14 cellular contexts compared by ENCODE assay signal in the genomic region with DNA sequence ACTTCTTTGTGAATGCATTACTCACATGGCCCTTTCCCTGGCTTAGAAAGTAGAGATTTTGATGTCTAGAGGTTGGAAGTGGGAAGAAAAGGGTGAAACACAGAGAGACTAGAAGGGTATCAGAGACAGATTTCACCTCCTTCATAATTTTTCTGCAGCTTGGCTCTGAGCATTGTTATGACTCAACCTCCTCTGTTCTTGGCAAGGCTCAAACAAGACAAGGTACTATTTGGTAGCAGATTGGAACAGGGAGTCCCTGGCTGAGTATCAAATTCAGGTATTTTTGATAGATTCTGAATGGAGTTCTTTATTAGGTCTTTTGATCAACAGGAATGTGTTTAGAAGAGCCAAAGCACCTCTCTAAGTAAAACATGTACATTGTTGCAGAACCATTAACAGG.
DNase-seq lines count a peak whose midpoint lies in the region; ATAC-seq and TF ChIP-seq lines count a peak whose summit lies in the region.
"Had no signal": no experiment of that assay in that cellular context is flagged by ENCODE, and none has a peak within 500 bp of the region (broad histone marks: within the 10 kb centered on the region; RNA-seq: fewer than 3 reads in every experiment).

No MANE protein-coding gene starts in this region.

- ATAC-seq in left cardiac atrium = no peak
- ATAC-seq: GM12878, GM23338 had no signal

- in situ Hi-C loops in mammary epithelial cell (cut with MboI; ENCODE audit: low sequenced_read_pairs in 2 of 2) = no loop called here
- in situ Hi-C loops in GM13976 (cut with MboI; ENCODE audit: low sequenced_read_pairs, unreplicated experiment) = no loop called here

- H4K20me1 ChIP-seq in mammary epithelial cell (ENCODE audit: insufficient read depth, low read length) = no peaks in the 10 kb centered on the region
- H4K20me1 ChIP-seq: BLaER1 treated with 17β-estradiol and CSF1 and Interleukin-3, amounts not matched to agents 10 nM and 100 nM had no signal

- H3K79me2 ChIP-seq in mammary epithelial cell (ENCODE audit: insufficient read depth, low read length) = no peaks in the 10 kb centered on the region

- H3K9ac ChIP-seq in mammary epithelial cell (ENCODE audit: insufficient read depth, low read length) = no peak overlapping the region
- H3K9ac ChIP-seq: BLaER1 treated with 17β-estradiol and CSF1 and Interleukin-3, amounts not matched to agents 10 nM and 100 nM had no signal

- DNase-seq in astrocyte of the hippocampus (ENCODE audit: low read depth, low spot score) (peak; percentile 14), mammary epithelial cell (peak; percentile 24), fibroblast of mammary gland (ENCODE audit: low read depth) (peak; percentile 14), prostate gland (ENCODE audit: low spot score) (peak; percentile 36), NCI-H1694 (lab: John Stamatoyannopoulos, UW) (no peak), GM13976 (ENCODE audit: low spot score) (no peak), left cardiac atrium (no peak)
- no peak for DNase-seq in stimulated activated CD8-positive, alpha-beta memory T cell treated with anti-CD3 and anti-CD28 coated beads, Interleukin-4, amount 100 ng/mL, for 48 hours
- DNase-seq: ACHN; CD4-positive, CD25-positive, alpha-beta regulatory T cell; H7 had no signal

- H3K27me3 ChIP-seq in mammary epithelial cell (ENCODE audit: insufficient read depth, low read length) = no peaks in the 10 kb centered on the region
- H3K27me3 ChIP-seq in prostate gland (replicated peaks; ENCODE audit: insufficient read depth) = no peaks in the 10 kb centered on the region

- TF ChIP-seq CTCF in mammary epithelial cell (conservative IDR thresholded peaks at IDR 0.05 in 1 of 2, IDR thresholded peaks at IDR 0.05 in 1 of 2; ENCODE audit: extremely low read depth in 1 of 2, insufficient read depth in 1 of 2, low read depth in 1 of 2, low read length in 2 of 2) = no peak
- no peak for TF ChIP-seq CTCF in fibroblast of mammary gland (conservative IDR thresholded peaks at IDR 0.05; ENCODE audit: control insufficient read depth, insufficient read depth, low read depth, low read length)
- no peak for TF ChIP-seq CTCF in prostate gland (IDR thresholded peaks at IDR 0.05)
- TF ChIP-seq CTCF in GM13976 (IDR thresholded peaks at IDR 0.05; ENCODE audit: borderline replicate concordance, control extremely low read depth, extremely low read depth, insufficient read depth, missing control alignments) = no peak

- H3K4me2 ChIP-seq in mammary epithelial cell (ENCODE audit: insufficient read depth, low read depth, low read length) = peak overlapping the region; percentile 25
- H3K4me2 ChIP-seq: BLaER1 treated with 17β-estradiol and CSF1 and Interleukin-3, amounts not matched to agents 10 nM and 100 nM; GM23338 had no signal

- H3K27ac ChIP-seq in mammary epithelial cell (ENCODE audit: insufficient read depth, low read depth, low read length) (no peak overlapping the region), prostate gland (no peak overlapping the region)
- H3K27ac ChIP-seq: BLaER1 treated with 17β-estradiol and CSF1 and Interleukin-3, amounts not matched to agents 10 nM and 100 nM had no signal

- H3K4me3 ChIP-seq in mammary epithelial cell (replicated peaks in 1 of 3; ENCODE audit: insufficient read depth in 1 of 3, low read depth in 2 of 3, low read length in 3 of 3) (no peak overlapping the region), fibroblast of mammary gland (ENCODE audit: control insufficient read depth, low read depth, low read length) (no peak overlapping the region), prostate gland (no peak overlapping the region)
- H3K4me3 ChIP-seq: BLaER1 treated with 17β-estradiol and CSF1 and Interleukin-3, amounts not matched to agents 10 nM and 100 nM; GM12878; GM23338 had no signal

- no peaks in the 10 kb centered on the region for H3K9me3 ChIP-seq in mammary epithelial cell (replicated peaks; ENCODE audit: insufficient read depth, low read length)
- no peaks in the 10 kb centered on the region for H3K9me3 ChIP-seq in prostate gland

- CTCF ChIA-PET in mammary epithelial cell (lab: Charles Lee; ENCODE audit: low non-redundant PET) = no interaction called here

- H3K36me3 ChIP-seq in mammary epithelial cell (ENCODE audit: insufficient read depth, low read length) (no peaks in the 10 kb centered on the region), prostate gland (no peaks in the 10 kb centered on the region)
- H3K36me3 ChIP-seq: BLaER1 treated with 17β-estradiol and CSF1 and Interleukin-3, amounts not matched to agents 10 nM and 100 nM had no signal

- TF ChIP-seq POLR2A in prostate gland (IDR thresholded peaks at IDR 0.05) = no peak

- peaks cover 17% of the 10 kb centered on the region for H3K4me1 ChIP-seq in mammary epithelial cell (ENCODE audit: insufficient read depth, low read length)
- H3K4me1 ChIP-seq in prostate gland (replicated peaks) = no peaks in the 10 kb centered on the region
- H3K4me1 ChIP-seq: BLaER1 treated with 17β-estradiol and CSF1 and Interleukin-3, amounts not matched to agents 10 nM and 100 nM had no signal

- dilution Hi-C loops in mammary epithelial cell (cut with HindIII; ENCODE audit: low sequenced_read_pairs) = no loop called here

- BruUV-seq in mammary epithelial cell (replicated peaks; lab: Mats Ljungman, UMichigan) = no TSS peak

- peak overlapping the region; percentile 45 for H2AFZ ChIP-seq in mammary epithelial cell (ENCODE audit: low read depth, low read length)
- H2AFZ ChIP-seq: GM23338 had no signal

- intact Hi-C loops in mammary epithelial cell (cut with micrococcal nuclease) = no loop called here
- intact Hi-C loops in prostate gland (cut with DNase I) = loop anchor here (10.0 kb wide), 1 partner anchor 153 kb away; a partner anchor contains a TSS
- intact Hi-C loops in left cardiac atrium (cut with DNase I) = no loop called here

Comparison
In these comparisons a context has a peak if more than half of its experiments do, and no peak if none do; other contexts are left out.
1. DNase-seq: peak in astrocyte of the hippocampus (single experiment), mammary epithelial cell (single experiment), fibroblast of mammary gland (single experiment) and prostate gland (single experiment); none in NCI-H1694 (single experiment), GM13976 (single experiment), stimulated activated CD8-positive, alpha-beta memory T cell treated with anti-CD3 and anti-CD28 coated beads, Interleukin-4, amount 100 ng/mL, for 48 hours (single experiment) and left cardiac atrium (single experiment).